In genomic region chr3:150067561-150067960, GRCh38 we compare ENCODE assay signal across 20 cellular contexts.
DNase-seq lines count a peak whose midpoint lies in the region; ATAC-seq, FAIRE-seq and TF ChIP-seq lines count a peak whose summit lies in the region.
"Had no signal": no experiment of that assay in that cellular context is flagged by ENCODE, and none has a peak within 500 bp of the region (broad histone marks: within the 10 kb centered on the region; RNA-seq: fewer than 3 reads in every experiment).

No MANE protein-coding gene starts in this region.

- ATAC-seq in gastrocnemius medialis: no peak
- ATAC-seq: CD8-positive, alpha-beta T cell; HCT116 had no signal

- in situ Hi-C loops in gastrocnemius medialis (cut with MboI; ENCODE audit: low sequenced_read_pairs in 4 of 4): loop anchor here in 1 of 4 donors (25.0 kb wide), 1 partner anchor 1055 kb away; no protein-coding TSS in a partner anchor

- POLR2A ChIA-PET in HEK293 (lab: Yijun Ruan, JAX) (no interaction called here), H1 (lab: Charles Lee; ENCODE audit: partially characterized antibody) (no interaction called here)

- H3K14ac ChIP-seq in H1 (ENCODE audit: insufficient read length): no peak overlapping the region

- H3K4me1 ChIP-seq in HEK293 (ENCODE audit: control insufficient read depth, insufficient read depth, low read length) (0 out of 2 replicates have a peak, but pooled peaks cover 2% of the 10 kb centered on the region), H1 (replicated peaks in 1 of 4; ENCODE audit: control insufficient read depth in 3 of 4, insufficient read depth in 4 of 4, low read length in 3 of 4) (no peaks in the 10 kb centered on the region), neural progenitor cell (peaks cover 9% of the 10 kb centered on the region), gastrocnemius medialis (peaks cover 57 to 76% of the 10 kb centered on the region in 2 donors)
- H3K4me1 ChIP-seq: BLaER1, Caco-2 had no signal

- no peak overlapping the region for H3K23ac ChIP-seq in H1 (ENCODE audit: insufficient read length)

- no peak overlapping the region for H3K4me3 Mint-ChIP-seq in neural progenitor cell
- H3K4me3 Mint-ChIP-seq: B cell; CD4-positive, CD25-positive, alpha-beta regulatory T cell; CD8-positive, alpha-beta T cell; H9; HFFc6 had no signal

- H3K27me3 ChIP-seq in H1 (replicated peaks in 1 of 4; ENCODE audit: control insufficient read depth in 3 of 4, extremely low read depth in 1 of 4, insufficient read depth in 3 of 4, low read length in 3 of 4): no peaks in the 10 kb centered on the region
- no peaks in the 10 kb centered on the region for H3K27me3 ChIP-seq in neural progenitor cell
- no peaks in the 10 kb centered on the region for H3K27me3 ChIP-seq in gastrocnemius medialis
- H3K27me3 ChIP-seq: BLaER1 had no signal

- no peak overlapping the region for H3K4me3 ChIP-seq in HEK293 (ENCODE audit: low read depth, low read length)
- H3K4me3 ChIP-seq in H1 (ENCODE audit: extremely low read depth in 1 of 4, insufficient read depth in 2 of 4, low read depth in 3 of 4, low read length in 4 of 4): no peak overlapping the region
- H3K4me3 ChIP-seq in neural progenitor cell: no peak overlapping the region
- no peak overlapping the region for H3K4me3 ChIP-seq in gastrocnemius medialis
- H3K4me3 ChIP-seq: BLaER1 had no signal

- H2BK20ac ChIP-seq in H1 (ENCODE audit: low read length): no peak overlapping the region

- no peaks in the 10 kb centered on the region for H4K20me1 ChIP-seq in H1 (replicated peaks in 1 of 2; ENCODE audit: control insufficient read depth in 1 of 2, insufficient read depth in 2 of 2, low read length in 2 of 2)
- no peaks in the 10 kb centered on the region for H4K20me1 ChIP-seq in neural progenitor cell (ENCODE audit: low read depth)
- H4K20me1 ChIP-seq: BLaER1 had no signal

- intact Hi-C loops in gastrocnemius medialis (cut with DNase I; ENCODE audit: low total_unique reads): loop anchor here (10.0 kb wide), 1 partner anchor 1053 kb away; no protein-coding TSS in a partner anchor

- H4K8ac ChIP-seq in H1 (ENCODE audit: extremely low read depth, insufficient read depth, low read length): no peak overlapping the region

- H2BK12ac ChIP-seq in H1 (ENCODE audit: low read depth, low read length): no peak overlapping the region

- H4K91ac ChIP-seq in H1 (replicated peaks; ENCODE audit: insufficient read length, low read length): no peak overlapping the region

- H3K4ac ChIP-seq in H1 (replicated peaks; ENCODE audit: insufficient read length, low read depth, low read length): no peak overlapping the region

- peaks cover 55% of the 10 kb centered on the region for H3K4me1 Mint-ChIP-seq in neural progenitor cell
- H3K4me1 Mint-ChIP-seq: B cell; CD4-positive, CD25-positive, alpha-beta regulatory T cell had no signal

- no peaks in the 10 kb centered on the region for H3K23me2 ChIP-seq in H1 (ENCODE audit: low read depth, low read length)

- no peaks in the 10 kb centered on the region for H3K36me3 Mint-ChIP-seq in neural progenitor cell
- H3K36me3 Mint-ChIP-seq: CD4-positive, CD25-positive, alpha-beta regulatory T cell; CD8-positive, alpha-beta T cell had no signal

- no peak overlapping the region for H2BK15ac ChIP-seq in H1 (ENCODE audit: low read length)

- H2BK5ac ChIP-seq in H1 (ENCODE audit: low read depth, low read length): no peak overlapping the region

- CTCF ChIA-PET in HEK293 (lab: Yijun Ruan, JAX) (no interaction called here), H1 (lab: Charles Lee; ENCODE audit: partially characterized antibody) (interaction anchor here (1.0 to 1.5 kb wide), 2 partner anchors 9 to 36 kb away, joined by 3 read pairs; no protein-coding TSS in a partner anchor)

- peaks cover 12% of the 10 kb centered on the region for H3K27me3 Mint-ChIP-seq in neural progenitor cell (ENCODE audit: insufficient read depth, low read depth)
- H3K27me3 Mint-ChIP-seq: CD4-positive, CD25-positive, alpha-beta regulatory T cell had no signal

- TF ChIP-seq RAD21 in H1 (IDR thresholded peaks at IDR 0.05 in 1 of 2, conservative IDR thresholded peaks at IDR 0.05 in 1 of 2; ENCODE audit: low read depth in 2 of 2, low read length in 2 of 2): no peak

- H3K27ac ChIP-seq in HEK293 (ENCODE audit: extremely low read depth, low read depth, low read length): no peak overlapping the region
- H3K27ac ChIP-seq in H1 (ENCODE audit: low read depth, low read length): no peak overlapping the region
- H3K27ac ChIP-seq in neural progenitor cell: no peak overlapping the region
- peak overlapping the region; percentile 82 to 94 (median 90) for H3K27ac ChIP-seq in gastrocnemius medialis
- H3K27ac ChIP-seq: BLaER1, C4-2B had no signal

- H3K79me1 ChIP-seq in H1 (ENCODE audit: low read depth, low read length): no peaks in the 10 kb centered on the region

- no peaks in the 10 kb centered on the region for H3K9me3 ChIP-seq in HEK293 (ENCODE audit: control insufficient read depth, insufficient read depth, low read depth, low read length)
- no peaks in the 10 kb centered on the region for H3K9me3 ChIP-seq in H1 (ENCODE audit: insufficient read depth in 2 of 2, low read depth in 1 of 2, low read length in 1 of 2)
- H3K9me3 ChIP-seq in neural progenitor cell (ENCODE audit: low read depth): no peaks in the 10 kb centered on the region
- no peaks in the 10 kb centered on the region for H3K9me3 ChIP-seq in gastrocnemius medialis
- H3K9me3 ChIP-seq: BLaER1, Caco-2 had no signal

- H3K36me3 ChIP-seq in HEK293 (ENCODE audit: control insufficient read depth in 2 of 2, insufficient read depth in 1 of 2, low read length in 2 of 2): no peaks in the 10 kb centered on the region
- no peaks in the 10 kb centered on the region for H3K36me3 ChIP-seq in H1 (ENCODE audit: control insufficient read depth in 2 of 4, insufficient read depth in 4 of 4, low read length in 3 of 4)
- no peaks in the 10 kb centered on the region for H3K36me3 ChIP-seq in neural progenitor cell
- no peaks in the 10 kb centered on the region for H3K36me3 ChIP-seq in gastrocnemius medialis
- H3K36me3 ChIP-seq: BLaER1 had no signal

- no peak for FAIRE-seq in H1 (lab: Jason Lieb, UNC)
- FAIRE-seq: G401.6, GM12892 had no signal

- peak overlapping the region; percentile 62 for H3K27ac Mint-ChIP-seq in neural progenitor cell
- H3K27ac Mint-ChIP-seq: B cell; CD4-positive, CD25-positive, alpha-beta regulatory T cell; CD8-positive, alpha-beta T cell; H9; HFFc6 had no signal

- no peak overlapping the region for H2BK120ac ChIP-seq in H1 (replicated peaks; ENCODE audit: low read depth, low read length)

- H3K79me2 ChIP-seq in H1 (ENCODE audit: control insufficient read depth in 1 of 2, insufficient read depth in 2 of 2, low read length in 2 of 2): no peaks in the 10 kb centered on the region
- no peaks in the 10 kb centered on the region for H3K79me2 ChIP-seq in neural progenitor cell (ENCODE audit: low read depth)

- no peaks in the 10 kb centered on the region for H3F3A ChIP-seq in neural progenitor cell (ENCODE audit: low read depth)

- TF ChIP-seq CTCF in HEK293 (tag by site-specific recombination; IDR thresholded peaks at IDR 0.05): no peak
- TF ChIP-seq CTCF in H1 (IDR thresholded peaks at IDR 0.05; ENCODE audit: control extremely low read depth in 1 of 3, insufficient read depth in 1 of 3, low read depth in 1 of 3, low read length in 3 of 3): no peak
- no peak for TF ChIP-seq CTCF in neural progenitor cell (IDR thresholded peaks at IDR 0.05)
- no peak for TF ChIP-seq CTCF in gastrocnemius medialis (IDR thresholded peaks at IDR 0.05 in 4 of 5, conservative IDR thresholded peaks at IDR 0.05 in 1 of 5)

- H4K5ac ChIP-seq in H1 (ENCODE audit: insufficient read length, low read depth, low read length): no peak overlapping the region

- H3K56ac ChIP-seq in H1 (replicated peaks; ENCODE audit: insufficient read length, low read depth, low read length): no peak overlapping the region

- TF ChIP-seq POLR2A in H1 (IDR thresholded peaks at IDR 0.05; ENCODE audit: control extremely low read depth in 1 of 2, low read depth in 2 of 2, low read length in 2 of 2) (no peak), gastrocnemius medialis (IDR thresholded peaks at IDR 0.05) (no peak)

- no peak overlapping the region for H2AK5ac ChIP-seq in H1 (ENCODE audit: low read depth, low read length)

- H3K4me2 ChIP-seq in H1 (ENCODE audit: insufficient read depth in 1 of 2, low read depth in 2 of 2, low read length in 2 of 2) (no peak overlapping the region), neural progenitor cell (no peak overlapping the region)
- H3K4me2 ChIP-seq: BLaER1 had no signal

- H3K18ac ChIP-seq in H1 (ENCODE audit: extremely low read depth, low read length): no peak overlapping the region

- DNase-seq in H1 (ENCODE audit: low read depth in 1 of 2, low spot score in 2 of 2): no peak
- no peak for DNase-seq in neural progenitor cell (ENCODE audit: low spot score)
- DNase-seq in gastrocnemius medialis: no peak
- no peak for DNase-seq in NCI-H2171 (lab: John Stamatoyannopoulos, UW)
- DNase-seq in activated CD4-positive, alpha-beta T cell treated with anti-CD3 and anti-CD28 coated beads, Interleukin-2, amount 50 U/mL, for 48 hours: no peak
- no peak for DNase-seq in NCI-H82 (lab: John Stamatoyannopoulos, UW)
- DNase-seq: Caco-2; CD4-positive, CD25-positive, alpha-beta regulatory T cell; CD8-positive, alpha-beta T cell; DMS153; DND-41; H9; HFFc6 had no signal

- 91% methylated on average over 3 of the region's 3 CpGs; no CpG with 5 or more reads in 1 of the 2 experiments for WGBS in H1 (ENCODE audit: extremely low coverage in 1 of 2, insufficient coverage in 1 of 2, insufficient read length in 1 of 2, insufficient replicate concordance in 2 of 2, low coverage in 1 of 2, low lambda C conversion rate in 2 of 2, missing lambda C conversion rate in 1 of 2), 2 experiments

- H2AFZ ChIP-seq in H1 (ENCODE audit: low read length) (0 out of 2 replicates have a peak overlapping the region, but pooled peaks have one; percentile 60), neural progenitor cell (replicated peaks) (no peak overlapping the region)

- H3K9me3 Mint-ChIP-seq in neural progenitor cell: no peaks in the 10 kb centered on the region
- H3K9me3 Mint-ChIP-seq: CD8-positive, alpha-beta T cell; H9; HFFc6 had no signal

- H3K9ac ChIP-seq in H1 (replicated peaks in 1 of 4; ENCODE audit: extremely low read depth in 1 of 4, low read depth in 3 of 4, low read length in 3 of 4): no peak overlapping the region
- H3K9ac ChIP-seq in neural progenitor cell: no peak overlapping the region
- H3K9ac ChIP-seq: BLaER1 had no signal

- no peak for TF ChIP-seq EP300 in H1 (IDR thresholded peaks at IDR 0.05; ENCODE audit: borderline replicate concordance in 1 of 2, low read depth in 2 of 2, low read length in 2 of 2)

TF ChIP-seq in HEK293, 187 proteins besides CTCF, POLR2A, EP300 and RAD21 (continues in another document):
- TF ChIP-seq SP7 (tag by site-specific recombination; IDR thresholded peaks at IDR 0.05) (no peak), ZFHX2 (tag by site-specific recombination; conservative IDR thresholded peaks at IDR 0.05) (0 out of 2 replicates have a peak, but pooled peaks have one; percentile 19)

TF ChIP-seq in H1, 55 proteins besides CTCF, POLR2A, EP300 and RAD21 (continues in another document):
- TF ChIP-seq CHD2 (IDR thresholded peaks at IDR 0.05; ENCODE audit: low read length) (no peak), ZNF274 (IDR thresholded peaks at IDR 0.05; ENCODE audit: borderline replicate concordance, extremely low read depth, low read length) (no peak), CTBP2 (IDR thresholded peaks at IDR 0.05; ENCODE audit: borderline replicate concordance, insufficient read depth, insufficient read length, low read length) (no peak), POU5F1 (IDR thresholded peaks at IDR 0.05; ENCODE audit: low read depth, low read length) (no peak)

Comparison
In these comparisons a context has a peak if more than half of its experiments do, and no peak if none do; other contexts are left out.
1. H3K27ac ChIP-seq: peak in gastrocnemius medialis (4 of 4); none in HEK293 (single experiment), H1 (single experiment) and neural progenitor cell (single experiment).